Comparison of ENCODE assay signal across 22 cellular contexts in genomic region chr3:108036401-108036800, GRCh38. TPM values are rescaled to one million over a fixed set of nuclear protein-coding genes. Genes with fewer than 3 reads are reported as not detected.
DNase-seq lines count a peak whose midpoint lies in the region; ATAC-seq and TF ChIP-seq lines count a peak whose summit lies in the region.
"Had no signal": no experiment of that assay in that cellular context is flagged by ENCODE, and none has a peak within 500 bp of the region (broad histone marks: within the 10 kb centered on the region; RNA-seq: fewer than 3 reads in every experiment).

No MANE protein-coding gene starts in this region.

- peak overlapping the region in 5 of 11 experiments; percentile 37 to 58 (median 48); a peak in 9 of 22 replicates for H3K27ac ChIP-seq in BLaER1 treated with 17β-estradiol and CSF1 and Interleukin-3, amounts not matched to agents 10 nM and 100 nM
- H3K27ac ChIP-seq in GM23338 (ENCODE audit: low read depth), result no peak overlapping the region
- H3K27ac ChIP-seq: ascending aorta, foreskin keratinocyte, Peyer's patch had no signal

- peak overlapping the region in 10 of 11 experiments; percentile 52 to 86 (median 75); a peak in 20 of 22 replicates for H3K4me2 ChIP-seq in BLaER1 treated with 17β-estradiol and CSF1 and Interleukin-3, amounts not matched to agents 10 nM and 100 nM
- H3K4me2 ChIP-seq in GM23338, result 0 out of 2 replicates have a peak overlapping the region, but pooled peaks have one; percentile 41

- ATAC-seq in GM23338 (no peak), GM21619 (IDR thresholded peaks at IDR 0.05; ENCODE audit: unreplicated experiment) (no peak)
- no peak for ATAC-seq in effector memory CD8-positive, alpha-beta T cell (replicated peaks)
- no peak for ATAC-seq in naive thymus-derived CD8-positive, alpha-beta T cell
- ATAC-seq: foreskin keratinocyte, left colon had no signal

- H3K27me3 ChIP-seq in BLaER1 treated with 17β-estradiol and CSF1 and Interleukin-3, amounts not matched to agents 10 nM and 100 nM, result no peaks in the 10 kb centered on the region
- H3K27me3 ChIP-seq in GM23338 (ENCODE audit: insufficient read depth), result no peaks in the 10 kb centered on the region
- H3K27me3 ChIP-seq: ascending aorta, dorsolateral prefrontal cortex, foreskin keratinocyte, Peyer's patch, vagina had no signal

- H3K36me3 ChIP-seq in BLaER1 treated with 17β-estradiol and CSF1 and Interleukin-3, amounts not matched to agents 10 nM and 100 nM, result peaks cover 0 to 32% (median 6%) of the 10 kb centered on the region in 11 experiments; a peak in 14 of 22 replicates
- H3K36me3 ChIP-seq in GM23338 (ENCODE audit: insufficient read depth), result no peaks in the 10 kb centered on the region
- H3K36me3 ChIP-seq: Peyer's patch, vagina had no signal

- peaks cover 16% of the 10 kb centered on the region for H3K4me1 Mint-ChIP-seq in GM23338
- peaks cover 3 to 10% of the 10 kb centered on the region in 2 donors for H3K4me1 Mint-ChIP-seq in effector memory CD8-positive, alpha-beta T cell (ENCODE audit: low read depth in 2 of 2)
- H3K4me1 Mint-ChIP-seq in naive thymus-derived CD8-positive, alpha-beta T cell, result peaks cover 14 to 23% (median 20%) of the 10 kb centered on the region in 4 donors

- peaks cover 10 to 71% (median 29%) of the 10 kb centered on the region in 10 experiments for H3K4me1 ChIP-seq in BLaER1 treated with 17β-estradiol and CSF1 and Interleukin-3, amounts not matched to agents 10 nM and 100 nM
- H3K4me1 ChIP-seq in GM23338 (ENCODE audit: insufficient read depth), result no peaks in the 10 kb centered on the region
- H3K4me1 ChIP-seq: ascending aorta, Peyer's patch had no signal

- no peak for DNase-seq in GM23338 (ENCODE audit: low spot score)
- DNase-seq in effector memory CD8-positive, alpha-beta T cell, result no peak
- DNase-seq in naive thymus-derived CD8-positive, alpha-beta T cell, result no peak
- DNase-seq in NCI-H2171 (lab: John Stamatoyannopoulos, UW), result no peak
- no peak for DNase-seq in anterior cingulate cortex (lab: John Stamatoyannopoulos, UW)
- DNase-seq in GM19238 (ENCODE audit: insufficient read length, low spot score), result no peak
- DNase-seq: activated CD4-positive, alpha-beta T cell treated with anti-CD3 and anti-CD28 coated beads for 4 hours; activated naive CD4-positive, alpha-beta T cell treated with anti-CD3 and anti-CD28 coated beads, Interleukin-2, amount 10 ng/mL, durations not matched to agents 7 days and 5 days; activated T-cell treated with anti-CD3 and anti-CD28 coated beads, Interleukin-2, amount 50 U/mL, for 48 hours; central memory CD4-positive, alpha-beta T cell; dorsolateral prefrontal cortex; foreskin keratinocyte; GF-D8; left colon; NCI-H69; Peyer's patch; small intestine; stimulated activated CD4-positive, alpha-beta T cell treated with anti-CD3 and anti-CD28 coated beads, Interleukin-2, amount 100 ng/mL, for 24 hours had no signal

- no peak overlapping the region for H3K4me3 Mint-ChIP-seq in GM23338
- no peak overlapping the region for H3K4me3 Mint-ChIP-seq in effector memory CD8-positive, alpha-beta T cell
- peak overlapping the region in 1 of 10 donors; percentile 28 for H3K4me3 Mint-ChIP-seq in naive thymus-derived CD8-positive, alpha-beta T cell
- H3K4me3 Mint-ChIP-seq: activated naive CD4-positive, alpha-beta T cell treated with anti-CD3 and anti-CD28 coated beads, Interleukin-2, amount 10 ng/mL, durations not matched to agents 7 days and 5 days had no signal

- H3K9ac ChIP-seq in BLaER1 treated with 17β-estradiol and CSF1 and Interleukin-3, amounts not matched to agents 10 nM and 100 nM, result peak overlapping the region in 1 of 11 experiments; percentile 48; a peak in 2 of 22 replicates

- H3K36me3 Mint-ChIP-seq in GM23338 (ENCODE audit: low read depth), result no peaks in the 10 kb centered on the region
- peaks cover 27% of the 10 kb centered on the region for H3K36me3 Mint-ChIP-seq in effector memory CD8-positive, alpha-beta T cell (ENCODE audit: insufficient read depth)
- peaks cover 0 to 47% (median 27%) of the 10 kb centered on the region in 3 donors for H3K36me3 Mint-ChIP-seq in naive thymus-derived CD8-positive, alpha-beta T cell

- no peaks in the 10 kb centered on the region for H4K20me1 ChIP-seq in BLaER1 treated with 17β-estradiol and CSF1 and Interleukin-3, amounts not matched to agents 10 nM and 100 nM
- H4K20me1 ChIP-seq in GM23338 (replicated peaks; ENCODE audit: insufficient read depth), result no peaks in the 10 kb centered on the region

- H3K9me3 ChIP-seq in BLaER1 treated with 17β-estradiol and CSF1 and Interleukin-3, amounts not matched to agents 10 nM and 100 nM (replicated peaks in 1 of 11), result no peaks in the 10 kb centered on the region
- H3K9me3 ChIP-seq: ascending aorta, Peyer's patch, vagina had no signal

- no peak overlapping the region for H2AFZ ChIP-seq in GM23338

- no peak overlapping the region for H3K4me3 ChIP-seq in BLaER1 treated with 17β-estradiol and CSF1 and Interleukin-3, amounts not matched to agents 10 nM and 100 nM
- no peak overlapping the region for H3K4me3 ChIP-seq in GM23338
- H3K4me3 ChIP-seq: ascending aorta, dorsolateral prefrontal cortex, Peyer's patch, vagina had no signal

- no peaks in the 10 kb centered on the region for H3K9me2 ChIP-seq in GM23338 (ENCODE audit: insufficient read depth)

- no peak for TF ChIP-seq CTCF in GM23338 (conservative IDR thresholded peaks at IDR 0.05; ENCODE audit: low read depth in 2 of 2)

- H3K27ac Mint-ChIP-seq in GM23338, result no peak overlapping the region
- H3K27ac Mint-ChIP-seq in effector memory CD8-positive, alpha-beta T cell, result peak overlapping the region; percentile 53 to 83
- H3K27ac Mint-ChIP-seq in naive thymus-derived CD8-positive, alpha-beta T cell, result peak overlapping the region in 7 of 10 donors; percentile 55 to 88 (median 80)
- H3K27ac Mint-ChIP-seq: activated naive CD4-positive, alpha-beta T cell treated with anti-CD3 and anti-CD28 coated beads, Interleukin-2, amount 10 ng/mL, durations not matched to agents 7 days and 5 days had no signal

- H3F3A ChIP-seq in GM23338 (replicated peaks; ENCODE audit: low read depth), result no peaks in the 10 kb centered on the region

- H3K79me2 ChIP-seq in GM23338 (replicated peaks; ENCODE audit: insufficient read depth), result no peaks in the 10 kb centered on the region

- POLR2A ChIA-PET in naive thymus-derived CD8-positive, alpha-beta T cell (lab: Charles Lee), result no interaction called here

- no peaks in the 10 kb centered on the region for H3K27me3 Mint-ChIP-seq in GM23338 (ENCODE audit: insufficient read depth, low read depth, poor library complexity)
- no peaks in the 10 kb centered on the region for H3K27me3 Mint-ChIP-seq in effector memory CD8-positive, alpha-beta T cell
- no peaks in the 10 kb centered on the region for H3K27me3 Mint-ChIP-seq in naive thymus-derived CD8-positive, alpha-beta T cell
- H3K27me3 Mint-ChIP-seq: activated naive CD4-positive, alpha-beta T cell treated with anti-CD3 and anti-CD28 coated beads, Interleukin-2, amount 10 ng/mL, durations not matched to agents 7 days and 5 days had no signal

- H3K9me3 Mint-ChIP-seq in GM23338, result no peaks in the 10 kb centered on the region; the same call in 2 of the 3 replicates
- H3K9me3 Mint-ChIP-seq in effector memory CD8-positive, alpha-beta T cell, result no peaks in the 10 kb centered on the region
- H3K9me3 Mint-ChIP-seq in naive thymus-derived CD8-positive, alpha-beta T cell, result no peaks in the 10 kb centered on the region
- H3K9me3 Mint-ChIP-seq: activated naive CD4-positive, alpha-beta T cell treated with anti-CD3 and anti-CD28 coated beads, Interleukin-2, amount 10 ng/mL, durations not matched to agents 7 days and 5 days had no signal

TF ChIP-seq in GM23338, 12 proteins besides CTCF, POLR2A, EP300 and RAD21 (continues in another document):
- no peak for TF ChIP-seq CREB1 (CRISPR knock-in tag; IDR thresholded peaks at IDR 0.05; ENCODE audit: low read depth)
- TF ChIP-seq STAT1 (IDR thresholded peaks at IDR 0.05; ENCODE audit: unreplicated experiment), result no peak
- no peak for TF ChIP-seq EZH2 (IDR thresholded peaks at IDR 0.05; ENCODE audit: low read depth, unreplicated experiment)
- TF ChIP-seq ZNF114 (CRISPR knock-in tag; IDR thresholded peaks at IDR 0.05), result no peak
- no peak for TF ChIP-seq EZH2phosphoT487 (IDR thresholded peaks at IDR 0.05; ENCODE audit: unreplicated experiment)
- no peak for TF ChIP-seq REST (IDR thresholded peaks at IDR 0.05; ENCODE audit: unreplicated experiment)
- no peak for TF ChIP-seq NANOG (IDR thresholded peaks at IDR 0.05; ENCODE audit: borderline replicate concordance)
- no peak for TF ChIP-seq POLR2AphosphoS5 (IDR thresholded peaks at IDR 0.05; ENCODE audit: low read depth)
- TF ChIP-seq ZNF331 (CRISPR knock-in tag; IDR thresholded peaks at IDR 0.05; ENCODE audit: low read depth), result no peak

RNA-seq across cellular contexts. Expression of gene CD47, which starts 54.4 kb away (rescaled TPM):
- 26.9 and 29.0 TPM in 2 replicates for total RNA-seq in GM23338 (2014; rRNA removed; shearing (Covaris generic))
- 22.1 and 22.5 TPM in 2 replicates for polyA plus RNA-seq in GM23338 (2016; fragmentation: Nextera tagmentation; extraction: Ambion mirVana)
- total RNA-seq in naive thymus-derived CD8-positive, alpha-beta T cell, result 100 to 1,000 TPM; 187 to 192 TPM
- polyA plus RNA-seq in naive thymus-derived CD8-positive, alpha-beta T cell, result 100 to 1,000 TPM; 127 to 164 (median 135) TPM
